Comparison of ENCODE assay signal across 8 cellular contexts in genomic region chr6:188821-189655, GRCh38.
A peak's percentile ranks its signal among the peaks of the same experiment; 100 is the strongest.
DNase-seq lines count a peak whose midpoint lies in the region; ATAC-seq, FAIRE-seq and TF ChIP-seq lines count a peak whose summit lies in the region.

No MANE protein-coding gene starts in this region.

- TF ChIP-seq RAD21 in Ishikawa (IDR thresholded peaks at IDR 0.05; ENCODE audit: low read depth): peak; percentile 85

- no peak overlapping the region for H3K27ac ChIP-seq in tibial artery

- no peaks in the 10 kb centered on the region for H3K9me3 ChIP-seq in tibial artery

- no peak overlapping the region for H3K4me3 ChIP-seq in tibial artery

- FAIRE-seq in frontal cortex (lab: Jason Lieb, UNC): no peak

- no peaks in the 10 kb centered on the region for H3K4me1 Mint-ChIP-seq in osteocyte (ENCODE audit: unreplicated experiment)

- H3K36me3 ChIP-seq in tibial artery: no peaks in the 10 kb centered on the region

- H3K4me1 ChIP-seq in tibial artery: no peaks in the 10 kb centered on the region

- H3K27me3 Mint-ChIP-seq in osteocyte (ENCODE audit: unreplicated experiment): peaks cover 3% of the 10 kb centered on the region

- no peak overlapping the region for H3K4me3 Mint-ChIP-seq in osteocyte (ENCODE audit: unreplicated experiment)

- no peaks in the 10 kb centered on the region for H3K36me3 Mint-ChIP-seq in osteocyte (ENCODE audit: unreplicated experiment)

- no peaks in the 10 kb centered on the region for H3K9me3 Mint-ChIP-seq in osteocyte (ENCODE audit: unreplicated experiment)

- ATAC-seq in GM21717 (IDR thresholded peaks at IDR 0.05; ENCODE audit: unreplicated experiment): peak; percentile 50

- peak; percentile 96 for TF ChIP-seq CTCF in osteocyte (IDR thresholded peaks at IDR 0.05)
- peak; percentile 59 to 62 for TF ChIP-seq CTCF in tibial artery (IDR thresholded peaks at IDR 0.05)

- intact Hi-C loops in tibial artery (cut with DNase I; ENCODE audit: low total_unique reads): no loop called here

- H3K27me3 ChIP-seq in tibial artery: no peaks in the 10 kb centered on the region

- H3K27ac Mint-ChIP-seq in osteocyte (ENCODE audit: unreplicated experiment): no peak overlapping the region

- DNase-seq in EH (ENCODE audit: low read depth) (peak; percentile 68), RPMI8226 (peak; percentile 97), frontal cortex (ENCODE audit: low spot score in 2 of 2) (peak; percentile 49 to 84), osteocyte (ENCODE audit: extremely low spot score, unreplicated experiment) (peak; percentile 92), tibial artery (peak; percentile 80 to 83)
- DNase-seq in activated T-helper 9 cell treated with anti-CD3 and anti-CD28 coated beads, Interleukin-2, amount 50 U/mL, for 16 hours (ENCODE audit: low read depth): peak; percentile 67

- no peak for TF ChIP-seq EP300 in Ishikawa (IDR thresholded peaks at IDR 0.05; ENCODE audit: borderline replicate concordance)

TF ChIP-seq in Ishikawa, 13 proteins besides CTCF, POLR2A, EP300 and RAD21:
- TF ChIP-seq FOXM1 (IDR thresholded peaks at IDR 0.05; ENCODE audit: borderline replicate concordance, low read depth) (no peak), CEBPB (IDR thresholded peaks at IDR 0.05) (no peak), USF1 (IDR thresholded peaks at IDR 0.05) (no peak), TEAD4 (IDR thresholded peaks at IDR 0.05) (no peak), TAF1 (IDR thresholded peaks at IDR 0.05; ENCODE audit: low read depth) (no peak), TCF12 (IDR thresholded peaks at IDR 0.05; ENCODE audit: low read depth) (no peak), EGR1 (IDR thresholded peaks at IDR 0.05) (peak; percentile 88)
TF ChIP-seq in Ishikawa: peak in this region for 1.
